8 cellular contexts compared by ENCODE assay signal in genomic region chr17:44123356-44124117, GRCh38. TPM values are rescaled to one million over a fixed set of nuclear protein-coding genes. Genes with fewer than 3 reads are reported as not detected.
DNase-seq lines count a peak whose midpoint lies in the region; ATAC-seq, FAIRE-seq and TF ChIP-seq lines count a peak whose summit lies in the region.

Gene HDAC5 (minus strand): TSS chr17:44123641. CDS start chr17:44117515, 6,126 bp downstream.

- H3K27ac ChIP-seq in transverse colon: peak within 1 kb of the TSS; percentile 92 to 97 (median 92)

- peak; percentile 97 for DNase-seq in GM12891 (ENCODE audit: insufficient read length, low spot score)
- DNase-seq in NCI-H1436 (lab: John Stamatoyannopoulos, UW): peak; percentile 96
- DNase-seq in T follicular helper cell (ENCODE audit: low read depth): peak; percentile 93
- DNase-seq in adipocyte (ENCODE audit: low read depth): peak; percentile 97
- DNase-seq in cardiac septum (ENCODE audit: low spot score): peak; percentile 99
- DNase-seq in pons (ENCODE audit: low spot score): peak; percentile 97
- DNase-seq in transverse colon: peak; percentile 96

- TF ChIP-seq EP300 in transverse colon (IDR thresholded peaks at IDR 0.05; ENCODE audit: low read depth): no peak

- H3K4me3 ChIP-seq in adipocyte (ENCODE audit: low read length) (peak within 1 kb of the TSS; percentile 82), transverse colon (peak within 1 kb of the TSS; percentile 76 to 89 (median 86))

- no peak for TF ChIP-seq POLR2A in GM12891 (IDR thresholded peaks at IDR 0.05; ENCODE audit: low read depth, low read length)
- TF ChIP-seq POLR2A in transverse colon (IDR thresholded peaks at IDR 0.05): no peak

- 1% methylated on average over 28 of the region's 78 CpGs; no CpG with 5 or more reads in 1 of the 2 donors for WGBS in transverse colon (ENCODE audit: low coverage in 1 of 2), 2 donors

- peak within 1 kb of the TSS; percentile 96 for H3K9ac ChIP-seq in adipocyte (ENCODE audit: low read length)

- ATAC-seq in HG02840 (IDR thresholded peaks at IDR 0.05; ENCODE audit: low FRiP score, unreplicated experiment): peak; percentile 92

- peak; percentile 94 for FAIRE-seq in GM12891 (lab: Jason Lieb, UNC)

- H3K36me3 ChIP-seq in adipocyte (ENCODE audit: control insufficient read depth, insufficient read depth, low read length, severe bottlenecking): no peaks in the 10 kb centered on the region
- no peaks in the 10 kb centered on the region for H3K36me3 ChIP-seq in transverse colon

- TF ChIP-seq CTCF in transverse colon (IDR thresholded peaks at IDR 0.05): peak; percentile 50 to 73 (median 59)

- in situ Hi-C loops in transverse colon (cut with MboI; ENCODE audit: low pct_ligation_motif_present in 1 of 4, low pct_unique_long_range_greater_than_20kb in 1 of 4, low sequenced_read_pairs in 3 of 4): no loop called here

- no peaks in the 10 kb centered on the region for H3K9me3 ChIP-seq in adipocyte (ENCODE audit: control insufficient read depth, low read length)
- no peaks in the 10 kb centered on the region for H3K9me3 ChIP-seq in transverse colon

- H3K4me1 ChIP-seq in adipocyte (ENCODE audit: control insufficient read depth, insufficient read depth, low read length): peaks cover 18% of the 10 kb centered on the region
- H3K4me1 ChIP-seq in transverse colon: peaks cover 14 to 31% (median 25%) of the 10 kb centered on the region in 4 donors

- intact Hi-C loops in cardiac septum (cut with DNase I) (loop anchor here (1.0 to 2.0 kb wide), 2 partner anchors 18 to 53 kb away; partner anchors contain the start of genes G6PC3 and HROB), transverse colon (cut with DNase I; ENCODE audit: low total_unique reads) (no loop called here)

- H3K27me3 ChIP-seq in adipocyte (replicated peaks; ENCODE audit: control insufficient read depth, insufficient read depth, low read length): no peaks in the 10 kb centered on the region
- H3K27me3 ChIP-seq in transverse colon: no peaks in the 10 kb centered on the region

TF ChIP-seq in GM12891, 5 proteins besides CTCF, POLR2A, EP300 and RAD21:
- TF ChIP-seq TAF1 (IDR thresholded peaks at IDR 0.05; ENCODE audit: low read depth, low read length) (no peak), POU2F2 (IDR thresholded peaks at IDR 0.05; ENCODE audit: low read depth, low read length) (no peak), POLR2AphosphoS5 (IDR thresholded peaks at IDR 0.05; ENCODE audit: low read depth, low read length) (peak; percentile 35; the same call in 1 of the 2 replicates), SPI1 (IDR thresholded peaks at IDR 0.05; ENCODE audit: low read depth, low read length) (no peak), PAX5 (IDR thresholded peaks at IDR 0.05; ENCODE audit: insufficient read depth, low read length, severe bottlenecking) (no peak)
TF ChIP-seq in GM12891: peak in this region for 1.

RNA-seq across cellular contexts. Expression of gene HDAC5, which starts in this region (rescaled TPM):
- polyA plus RNA-seq in GM12891 (2012; ENCODE audit: low read depth, missing spikeins): 16.4 TPM
- total RNA-seq in cardiac septum (75.5 TPM), transverse colon (100 to 1,000 TPM in 1 of 4 donors, 10 to 100 TPM in 3; 45.3 to 182 (median 70.8) TPM)

Comparison
In these comparisons a context has a peak if more than half of its experiments do, and no peak if none do; other contexts are left out.
1. Peak in every context shown above with its lines: DNase-seq, ATAC-seq, H3K4me3 ChIP-seq and H3K27ac ChIP-seq.